In the genomic region with DNA sequence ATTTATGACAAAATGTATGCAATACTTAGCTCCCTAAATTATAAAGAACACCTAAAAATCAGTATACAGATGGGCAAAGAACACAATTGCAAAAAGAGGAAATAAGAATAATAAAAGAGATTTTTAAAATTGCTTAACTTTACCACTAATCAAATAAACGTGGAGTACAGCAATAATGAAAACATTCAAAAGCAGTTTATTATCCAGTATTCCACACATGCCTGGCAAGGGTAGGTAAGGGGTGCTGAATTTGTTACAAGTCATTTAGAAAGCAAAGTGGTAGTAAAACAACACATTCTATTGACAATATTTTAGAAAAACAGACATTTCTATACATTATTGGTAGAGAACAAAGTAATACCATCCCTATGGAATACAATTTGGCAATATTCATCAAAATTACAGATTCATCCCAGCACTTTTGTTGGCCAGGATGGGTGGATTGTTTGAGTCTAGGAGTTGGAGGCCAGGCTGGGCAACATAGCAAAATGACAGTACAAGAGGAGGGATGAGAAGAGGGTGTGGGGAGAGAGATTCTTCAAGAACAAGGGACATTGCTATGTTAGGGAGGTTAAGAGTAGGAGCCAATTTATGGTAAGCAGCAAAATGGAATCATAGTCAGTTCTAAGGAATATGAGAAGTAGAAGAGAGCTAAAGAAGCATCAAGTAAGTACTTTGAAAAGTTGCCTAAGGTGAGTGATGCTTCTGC, we compare ENCODE assay signal across 2 cellular contexts.
TF ChIP-seq lines count a peak whose summit lies in the region.

No MANE protein-coding gene starts in this region.

TF ChIP-seq in endothelial cell of umbilical vein, 7 proteins besides CTCF, POLR2A, EP300 and RAD21:
- TF ChIP-seq JUN (IDR thresholded peaks at IDR 0.05; ENCODE audit: borderline replicate concordance, insufficient read depth, insufficient read length, low read depth) (no peak), MYC (IDR thresholded peaks at IDR 0.05; ENCODE audit: low read depth, low read length) (no peak), GATA2 (IDR thresholded peaks at IDR 0.05; ENCODE audit: insufficient read depth, insufficient read length, low read depth, low read length) (no peak), EZH2 (IDR thresholded peaks at IDR 0.05; ENCODE audit: borderline replicate concordance, low read depth, low read length, severe bottlenecking) (no peak), POLR2AphosphoS5 (IDR thresholded peaks at IDR 0.05; ENCODE audit: insufficient read depth, low read depth, low read length) (no peak), FOS (IDR thresholded peaks at IDR 0.05; ENCODE audit: borderline replicate concordance, insufficient read depth, low read length) (no peak)
- TF ChIP-seq, protein P1, sequence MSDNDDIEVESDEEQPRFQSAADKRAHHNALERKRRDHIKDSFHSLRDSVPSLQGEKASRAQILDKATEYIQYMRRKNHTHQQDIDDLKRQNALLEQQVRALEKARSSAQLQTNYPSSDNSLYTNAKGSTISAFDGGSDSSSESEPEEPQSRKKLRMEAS (IDR thresholded peaks at IDR 0.05; ENCODE audit: insufficient read depth, insufficient read length) = no peak
TF ChIP-seq in endothelial cell of umbilical vein: peak in this region for 0.

TF ChIP-seq in WTC11, 78 proteins besides CTCF, POLR2A, EP300 and RAD21:
- TF ChIP-seq FOXP1 (CRISPR knock-in tag; IDR thresholded peaks at IDR 0.05; ENCODE audit: borderline replicate concordance) (no peak), RELA (CRISPR knock-in tag; IDR thresholded peaks at IDR 0.05; ENCODE audit: borderline replicate concordance) (no peak)
- TF ChIP-seq, protein P2, sequence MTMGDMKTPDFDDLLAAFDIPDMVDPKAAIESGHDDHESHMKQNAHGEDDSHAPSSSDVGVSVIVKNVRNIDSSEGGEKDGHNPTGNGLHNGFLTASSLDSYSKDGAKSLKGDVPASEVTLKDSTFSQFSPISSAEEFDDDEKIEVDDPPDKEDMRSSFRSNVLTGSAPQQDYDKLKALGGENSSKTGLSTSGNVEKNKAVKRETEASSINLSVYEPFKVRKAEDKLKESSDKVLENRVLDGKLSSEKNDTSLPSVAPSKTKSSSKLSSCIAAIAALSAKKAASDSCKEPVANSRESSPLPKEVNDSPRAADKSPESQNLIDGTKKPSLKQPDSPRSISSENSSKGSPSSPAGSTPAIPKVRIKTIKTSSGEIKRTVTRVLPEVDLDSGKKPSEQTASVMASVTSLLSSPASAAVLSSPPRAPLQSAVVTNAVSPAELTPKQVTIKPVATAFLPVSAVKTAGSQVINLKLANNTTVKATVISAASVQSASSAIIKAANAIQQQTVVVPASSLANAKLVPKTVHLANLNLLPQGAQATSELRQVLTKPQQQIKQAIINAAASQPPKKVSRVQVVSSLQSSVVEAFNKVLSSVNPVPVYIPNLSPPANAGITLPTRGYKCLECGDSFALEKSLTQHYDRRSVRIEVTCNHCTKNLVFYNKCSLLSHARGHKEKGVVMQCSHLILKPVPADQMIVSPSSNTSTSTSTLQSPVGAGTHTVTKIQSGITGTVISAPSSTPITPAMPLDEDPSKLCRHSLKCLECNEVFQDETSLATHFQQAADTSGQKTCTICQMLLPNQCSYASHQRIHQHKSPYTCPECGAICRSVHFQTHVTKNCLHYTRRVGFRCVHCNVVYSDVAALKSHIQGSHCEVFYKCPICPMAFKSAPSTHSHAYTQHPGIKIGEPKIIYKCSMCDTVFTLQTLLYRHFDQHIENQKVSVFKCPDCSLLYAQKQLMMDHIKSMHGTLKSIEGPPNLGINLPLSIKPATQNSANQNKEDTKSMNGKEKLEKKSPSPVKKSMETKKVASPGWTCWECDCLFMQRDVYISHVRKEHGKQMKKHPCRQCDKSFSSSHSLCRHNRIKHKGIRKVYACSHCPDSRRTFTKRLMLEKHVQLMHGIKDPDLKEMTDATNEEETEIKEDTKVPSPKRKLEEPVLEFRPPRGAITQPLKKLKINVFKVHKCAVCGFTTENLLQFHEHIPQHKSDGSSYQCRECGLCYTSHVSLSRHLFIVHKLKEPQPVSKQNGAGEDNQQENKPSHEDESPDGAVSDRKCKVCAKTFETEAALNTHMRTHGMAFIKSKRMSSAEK (CRISPR knock-in tag; IDR thresholded peaks at IDR 0.05; ENCODE audit: borderline replicate concordance) = no peak
